ENCODE assay signal across 1 cellular context in the genomic region with DNA sequence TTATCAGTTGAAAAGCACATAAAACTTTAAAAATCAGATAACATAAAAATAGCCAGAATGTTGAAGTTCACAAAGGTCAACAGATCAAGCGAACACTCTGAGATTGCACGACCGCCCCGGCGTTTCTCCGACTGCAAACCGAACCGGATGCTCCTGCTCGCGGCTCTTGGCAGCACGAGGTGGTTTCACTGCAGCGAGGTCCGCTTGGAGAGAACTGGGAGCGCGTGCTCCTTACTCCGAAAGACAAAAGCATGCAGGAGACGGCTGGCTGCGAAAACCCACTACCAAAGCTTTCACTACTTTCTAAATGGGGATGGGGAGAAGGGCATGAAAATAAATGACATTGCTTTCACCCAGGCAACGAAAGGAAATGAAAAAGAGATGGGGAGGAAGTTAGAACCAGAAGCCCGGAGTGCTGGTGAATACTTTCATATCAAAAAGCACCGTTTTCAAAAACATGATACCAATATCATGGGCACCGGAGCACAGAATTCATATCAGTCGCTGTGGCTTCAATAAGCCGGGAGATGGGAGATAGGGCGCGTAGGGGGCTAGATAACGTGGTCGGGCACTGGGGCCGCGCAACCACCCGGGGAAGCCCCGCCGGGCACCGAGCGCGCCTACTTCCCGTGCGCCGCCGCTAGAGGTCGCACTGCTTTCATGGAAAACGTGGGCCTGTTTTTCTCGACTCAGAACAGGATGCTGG.
A peak's percentile ranks its signal among the peaks of the same experiment; 100 is the strongest.
TF ChIP-seq lines count a peak whose summit lies in the region.

No MANE protein-coding gene starts in this region.

TF ChIP-seq in K562, 482 proteins besides CTCF, POLR2A, EP300 and RAD21 (continued from another document):
- TF ChIP-seq, protein P1, sequence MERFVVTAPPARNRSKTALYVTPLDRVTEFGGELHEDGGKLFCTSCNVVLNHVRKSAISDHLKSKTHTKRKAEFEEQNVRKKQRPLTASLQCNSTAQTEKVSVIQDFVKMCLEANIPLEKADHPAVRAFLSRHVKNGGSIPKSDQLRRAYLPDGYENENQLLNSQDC (CRISPR knock-in tag; IDR thresholded peaks at IDR 0.05) = no peak
- TF ChIP-seq ETV5 (CRISPR knock-in tag; IDR thresholded peaks at IDR 0.05; ENCODE audit: low read depth) = no peak; the same call in 1 of the 2 replicates
- no peak for TF ChIP-seq RBM39 (optimal IDR thresholded peaks at IDR 0.05; ENCODE audit: low read depth, low read length)
- no peak for TF ChIP-seq RBM25 (IDR thresholded peaks at IDR 0.05; ENCODE audit: low read depth, low read length, severe bottlenecking)
- TF ChIP-seq GABPB2 (CRISPR knock-in tag; conservative IDR thresholded peaks at IDR 0.05) = no peak
- TF ChIP-seq, protein P2, sequence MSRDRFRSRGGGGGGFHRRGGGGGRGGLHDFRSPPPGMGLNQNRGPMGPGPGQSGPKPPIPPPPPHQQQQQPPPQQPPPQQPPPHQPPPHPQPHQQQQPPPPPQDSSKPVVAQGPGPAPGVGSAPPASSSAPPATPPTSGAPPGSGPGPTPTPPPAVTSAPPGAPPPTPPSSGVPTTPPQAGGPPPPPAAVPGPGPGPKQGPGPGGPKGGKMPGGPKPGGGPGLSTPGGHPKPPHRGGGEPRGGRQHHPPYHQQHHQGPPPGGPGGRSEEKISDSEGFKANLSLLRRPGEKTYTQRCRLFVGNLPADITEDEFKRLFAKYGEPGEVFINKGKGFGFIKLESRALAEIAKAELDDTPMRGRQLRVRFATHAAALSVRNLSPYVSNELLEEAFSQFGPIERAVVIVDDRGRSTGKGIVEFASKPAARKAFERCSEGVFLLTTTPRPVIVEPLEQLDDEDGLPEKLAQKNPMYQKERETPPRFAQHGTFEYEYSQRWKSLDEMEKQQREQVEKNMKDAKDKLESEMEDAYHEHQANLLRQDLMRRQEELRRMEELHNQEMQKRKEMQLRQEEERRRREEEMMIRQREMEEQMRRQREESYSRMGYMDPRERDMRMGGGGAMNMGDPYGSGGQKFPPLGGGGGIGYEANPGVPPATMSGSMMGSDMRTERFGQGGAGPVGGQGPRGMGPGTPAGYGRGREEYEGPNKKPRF (IDR thresholded peaks at IDR 0.05; ENCODE audit: low read depth, low read length) = no peak
- 0 out of 2 replicates have a peak, but pooled peaks have one; percentile 10 for TF ChIP-seq TRIM28 (IDR thresholded peaks at IDR 0.05)
- no peak for TF ChIP-seq MXI1 (IDR thresholded peaks at IDR 0.05; ENCODE audit: low read depth, low read length)
- TF ChIP-seq, protein P3, sequence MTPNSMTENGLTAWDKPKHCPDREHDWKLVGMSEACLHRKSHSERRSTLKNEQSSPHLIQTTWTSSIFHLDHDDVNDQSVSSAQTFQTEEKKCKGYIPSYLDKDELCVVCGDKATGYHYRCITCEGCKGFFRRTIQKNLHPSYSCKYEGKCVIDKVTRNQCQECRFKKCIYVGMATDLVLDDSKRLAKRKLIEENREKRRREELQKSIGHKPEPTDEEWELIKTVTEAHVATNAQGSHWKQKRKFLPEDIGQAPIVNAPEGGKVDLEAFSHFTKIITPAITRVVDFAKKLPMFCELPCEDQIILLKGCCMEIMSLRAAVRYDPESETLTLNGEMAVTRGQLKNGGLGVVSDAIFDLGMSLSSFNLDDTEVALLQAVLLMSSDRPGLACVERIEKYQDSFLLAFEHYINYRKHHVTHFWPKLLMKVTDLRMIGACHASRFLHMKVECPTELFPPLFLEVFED (CRISPR knock-in tag; conservative IDR thresholded peaks at IDR 0.05) = 0 out of 2 replicates have a peak, but pooled peaks have one; percentile 34
- TF ChIP-seq, protein P4, sequence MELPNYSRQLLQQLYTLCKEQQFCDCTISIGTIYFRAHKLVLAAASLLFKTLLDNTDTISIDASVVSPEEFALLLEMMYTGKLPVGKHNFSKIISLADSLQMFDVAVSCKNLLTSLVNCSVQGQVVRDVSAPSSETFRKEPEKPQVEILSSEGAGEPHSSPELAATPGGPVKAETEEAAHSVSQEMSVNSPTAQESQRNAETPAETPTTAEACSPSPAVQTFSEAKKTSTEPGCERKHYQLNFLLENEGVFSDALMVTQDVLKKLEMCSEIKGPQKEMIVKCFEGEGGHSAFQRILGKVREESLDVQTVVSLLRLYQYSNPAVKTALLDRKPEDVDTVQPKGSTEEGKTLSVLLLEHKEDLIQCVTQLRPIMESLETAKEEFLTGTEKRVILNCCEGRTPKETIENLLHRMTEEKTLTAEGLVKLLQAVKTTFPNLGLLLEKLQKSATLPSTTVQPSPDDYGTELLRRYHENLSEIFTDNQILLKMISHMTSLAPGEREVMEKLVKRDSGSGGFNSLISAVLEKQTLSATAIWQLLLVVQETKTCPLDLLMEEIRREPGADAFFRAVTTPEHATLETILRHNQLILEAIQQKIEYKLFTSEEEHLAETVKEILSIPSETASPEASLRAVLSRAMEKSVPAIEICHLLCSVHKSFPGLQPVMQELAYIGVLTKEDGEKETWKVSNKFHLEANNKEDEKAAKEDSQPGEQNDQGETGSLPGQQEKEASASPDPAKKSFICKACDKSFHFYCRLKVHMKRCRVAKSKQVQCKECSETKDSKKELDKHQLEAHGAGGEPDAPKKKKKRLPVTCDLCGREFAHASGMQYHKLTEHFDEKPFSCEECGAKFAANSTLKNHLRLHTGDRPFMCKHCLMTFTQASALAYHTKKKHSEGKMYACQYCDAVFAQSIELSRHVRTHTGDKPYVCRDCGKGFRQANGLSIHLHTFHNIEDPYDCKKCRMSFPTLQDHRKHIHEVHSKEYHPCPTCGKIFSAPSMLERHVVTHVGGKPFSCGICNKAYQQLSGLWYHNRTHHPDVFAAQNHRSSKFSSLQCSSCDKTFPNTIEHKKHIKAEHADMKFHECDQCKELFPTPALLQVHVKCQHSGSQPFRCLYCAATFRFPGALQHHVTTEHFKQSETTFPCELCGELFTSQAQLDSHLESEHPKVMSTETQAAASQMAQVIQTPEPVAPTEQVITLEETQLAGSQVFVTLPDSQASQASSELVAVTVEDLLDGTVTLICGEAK (IDR thresholded peaks at IDR 0.05) = 0 out of 2 replicates have a peak, but pooled peaks have one; percentile 38
- TF ChIP-seq, protein P4 (CRISPR knock-in tag; IDR thresholded peaks at IDR 0.05) = no peak
- peak; percentile 56; the same call in 1 of the 2 replicates for TF ChIP-seq ZBTB7A (IDR thresholded peaks at IDR 0.05; ENCODE audit: borderline replicate concordance, control insufficient read depth, low read depth, low read length)
- TF ChIP-seq POLR2B (IDR thresholded peaks at IDR 0.05; ENCODE audit: low read depth, partially characterized antibody) = no peak
- peak; percentile 51 for TF ChIP-seq CTBP1 (IDR thresholded peaks at IDR 0.05; ENCODE audit: borderline replicate concordance)
- TF ChIP-seq, protein P5, sequence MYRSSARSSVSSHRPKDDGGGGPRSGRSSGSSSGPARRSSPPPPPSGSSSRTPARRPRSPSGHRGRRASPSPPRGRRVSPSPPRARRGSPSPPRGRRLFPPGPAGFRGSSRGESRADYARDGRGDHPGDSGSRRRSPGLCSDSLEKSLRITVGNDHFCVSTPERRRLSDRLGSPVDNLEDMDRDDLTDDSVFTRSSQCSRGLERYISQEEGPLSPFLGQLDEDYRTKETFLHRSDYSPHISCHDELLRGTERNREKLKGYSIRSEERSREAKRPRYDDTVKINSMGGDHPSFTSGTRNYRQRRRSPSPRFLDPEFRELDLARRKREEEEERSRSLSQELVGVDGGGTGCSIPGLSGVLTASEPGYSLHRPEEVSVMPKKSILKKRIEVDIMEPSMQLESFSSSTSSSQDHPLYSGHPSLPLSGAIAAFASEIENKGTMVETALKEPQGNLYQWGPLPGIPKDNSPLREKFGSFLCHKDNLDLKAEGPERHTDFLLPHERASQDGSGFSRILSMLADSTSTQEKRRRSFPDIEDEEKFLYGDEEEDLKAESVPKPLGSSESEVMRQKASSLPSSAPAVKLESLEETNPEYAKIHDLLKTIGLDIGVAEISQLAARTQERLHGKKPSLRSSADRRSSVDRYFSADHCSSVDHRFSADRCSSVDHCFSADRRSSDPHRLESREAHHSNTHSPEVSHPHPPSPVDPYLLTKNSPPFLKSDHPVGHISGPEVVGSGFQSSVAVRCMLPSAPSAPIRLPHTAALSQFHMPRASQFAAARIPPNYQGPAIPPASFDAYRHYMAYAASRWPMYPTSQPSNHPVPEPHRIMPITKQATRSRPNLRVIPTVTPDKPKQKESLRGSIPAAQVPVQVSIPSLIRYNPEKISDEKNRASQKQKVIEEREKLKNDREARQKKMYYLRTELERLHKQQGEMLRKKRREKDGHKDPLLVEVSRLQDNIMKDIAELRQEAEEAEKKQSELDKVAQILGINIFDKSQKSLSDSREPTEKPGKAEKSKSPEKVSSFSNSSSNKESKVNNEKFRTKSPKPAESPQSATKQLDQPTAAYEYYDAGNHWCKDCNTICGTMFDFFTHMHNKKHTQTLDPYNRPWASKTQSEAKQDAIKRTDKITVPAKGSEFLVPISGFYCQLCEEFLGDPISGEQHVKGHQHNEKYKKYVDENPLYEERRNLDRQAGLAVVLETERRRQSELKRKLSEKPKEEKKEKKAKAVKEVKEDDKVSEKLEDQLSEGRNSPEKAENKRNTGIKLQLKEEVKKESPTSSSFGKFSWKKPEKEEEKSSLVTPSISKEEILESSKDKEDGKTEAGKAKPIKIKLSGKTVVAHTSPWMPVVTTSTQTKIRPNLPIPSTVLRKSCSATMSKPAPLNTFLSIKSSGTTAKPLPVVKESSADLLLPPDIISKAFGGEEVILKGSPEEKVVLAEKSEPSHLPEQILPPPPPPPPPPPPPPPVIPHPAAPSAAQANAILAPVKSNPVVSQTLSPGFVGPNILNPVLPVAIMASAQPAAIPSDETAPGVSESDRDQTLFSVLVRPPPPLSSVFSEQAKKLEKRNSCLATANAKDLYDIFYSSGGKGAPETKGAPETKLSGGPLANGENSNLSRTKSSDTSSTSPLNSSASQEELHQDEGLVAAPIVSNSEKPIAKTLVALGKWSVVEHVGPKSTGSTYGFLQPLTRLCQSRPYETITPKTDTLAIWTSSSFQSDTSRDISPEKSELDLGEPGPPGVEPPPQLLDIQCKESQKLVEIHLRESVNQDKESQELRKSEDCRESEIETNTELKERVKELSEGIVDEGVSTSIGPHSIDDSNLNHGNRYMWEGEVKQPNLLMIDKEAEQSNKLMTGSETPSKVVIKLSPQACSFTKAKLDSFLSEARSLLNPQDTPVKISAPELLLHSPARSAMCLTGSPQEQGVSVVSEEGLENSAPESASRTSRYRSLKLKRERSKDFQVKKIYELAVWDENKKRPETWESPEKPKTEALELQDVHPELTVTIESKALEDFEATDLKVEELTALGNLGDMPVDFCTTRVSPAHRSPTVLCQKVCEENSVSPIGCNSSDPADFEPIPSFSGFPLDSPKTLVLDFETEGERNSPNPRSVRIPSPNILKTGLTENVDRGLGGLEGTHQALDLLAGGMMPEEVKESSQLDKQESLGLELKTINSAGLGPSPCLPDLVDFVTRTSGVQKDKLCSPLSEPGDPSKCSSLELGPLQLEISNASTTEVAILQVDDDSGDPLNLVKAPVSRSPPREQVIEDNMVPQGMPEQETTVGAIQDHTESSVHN (IDR thresholded peaks at IDR 0.05; ENCODE audit: borderline replicate concordance in 1 of 2, low read depth in 1 of 2) = no peak
- no peak for TF ChIP-seq CHD2 (IDR thresholded peaks at IDR 0.05; ENCODE audit: low read depth, low read length)
- no peak for TF ChIP-seq PCBP1 (IDR thresholded peaks at IDR 0.05; ENCODE audit: low read depth, low read length, poor library complexity, severe bottlenecking)
- TF ChIP-seq, protein P6, sequence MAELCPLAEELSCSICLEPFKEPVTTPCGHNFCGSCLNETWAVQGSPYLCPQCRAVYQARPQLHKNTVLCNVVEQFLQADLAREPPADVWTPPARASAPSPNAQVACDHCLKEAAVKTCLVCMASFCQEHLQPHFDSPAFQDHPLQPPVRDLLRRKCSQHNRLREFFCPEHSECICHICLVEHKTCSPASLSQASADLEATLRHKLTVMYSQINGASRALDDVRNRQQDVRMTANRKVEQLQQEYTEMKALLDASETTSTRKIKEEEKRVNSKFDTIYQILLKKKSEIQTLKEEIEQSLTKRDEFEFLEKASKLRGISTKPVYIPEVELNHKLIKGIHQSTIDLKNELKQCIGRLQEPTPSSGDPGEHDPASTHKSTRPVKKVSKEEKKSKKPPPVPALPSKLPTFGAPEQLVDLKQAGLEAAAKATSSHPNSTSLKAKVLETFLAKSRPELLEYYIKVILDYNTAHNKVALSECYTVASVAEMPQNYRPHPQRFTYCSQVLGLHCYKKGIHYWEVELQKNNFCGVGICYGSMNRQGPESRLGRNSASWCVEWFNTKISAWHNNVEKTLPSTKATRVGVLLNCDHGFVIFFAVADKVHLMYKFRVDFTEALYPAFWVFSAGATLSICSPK (IDR thresholded peaks at IDR 0.05; ENCODE audit: borderline replicate concordance) = no peak
- no peak for TF ChIP-seq MCM3 (IDR thresholded peaks at IDR 0.05)
